Comparison of ENCODE assay signal across 9 cellular contexts in genomic region chr11:71563401-71563800, GRCh38. TPM values are rescaled to one million over a fixed set of nuclear protein-coding genes. Genes with fewer than 3 reads are reported as not detected.
DNase-seq lines count a peak whose midpoint lies in the region; ATAC-seq, FAIRE-seq and TF ChIP-seq lines count a peak whose summit lies in the region.
"Had no signal": no experiment of that assay in that cellular context is flagged by ENCODE, and none has a peak within 500 bp of the region (broad histone marks: within the 10 kb centered on the region; RNA-seq: fewer than 3 reads in every experiment).

No MANE protein-coding gene starts in this region.

- H3K79me2 ChIP-seq in astrocyte (ENCODE audit: insufficient read depth, low read length), result no peaks in the 10 kb centered on the region

- H2AFZ ChIP-seq in astrocyte (ENCODE audit: low read depth, low read length), result no peak overlapping the region

- peaks cover 26% of the 10 kb centered on the region for H3K27me3 Mint-ChIP-seq in activated CD4-positive, alpha-beta T cell treated with anti-CD3 and anti-CD28 coated beads, Interleukin-2, amount 10 ng/mL, durations not matched to agents 24 days and 14 days
- H3K27me3 Mint-ChIP-seq in astrocyte (ENCODE audit: low read depth, unreplicated experiment), result peaks cover 51% of the 10 kb centered on the region

- H3K36me3 Mint-ChIP-seq in activated CD4-positive, alpha-beta T cell treated with anti-CD3 and anti-CD28 coated beads, Interleukin-2, amount 10 ng/mL, durations not matched to agents 24 days and 14 days (ENCODE audit: low read depth), result no peaks in the 10 kb centered on the region
- H3K36me3 Mint-ChIP-seq in astrocyte (ENCODE audit: low read depth, unreplicated experiment), result no peaks in the 10 kb centered on the region
- H3K36me3 Mint-ChIP-seq: activated naive CD4-positive, alpha-beta T cell treated with anti-CD3 and anti-CD28 coated beads, Interleukin-2, amount 50 U/mL, for 24 hours had no signal

- H3K27ac ChIP-seq in astrocyte (ENCODE audit: low read depth, low read length), result no peak overlapping the region

- H3K4me2 ChIP-seq in astrocyte (ENCODE audit: low read length), result no peak overlapping the region

- no peaks in the 10 kb centered on the region for H3K9me3 ChIP-seq in astrocyte (ENCODE audit: insufficient read depth, low read depth, low read length)

- peaks cover 2% of the 10 kb centered on the region for H3K27me3 ChIP-seq in astrocyte (ENCODE audit: insufficient read depth, low read length)

- H3K4me1 ChIP-seq in astrocyte (ENCODE audit: insufficient read depth, low read length), result no peaks in the 10 kb centered on the region

- ATAC-seq in HG02610 (IDR thresholded peaks at IDR 0.05; ENCODE audit: unreplicated experiment), result no peak

- no peak overlapping the region for H3K4me3 ChIP-seq in astrocyte (ENCODE audit: insufficient read depth, low read depth, low read length)

- H3K4me3 Mint-ChIP-seq in activated CD4-positive, alpha-beta T cell treated with anti-CD3 and anti-CD28 coated beads, Interleukin-2, amount 10 ng/mL, durations not matched to agents 24 days and 14 days, result no peak overlapping the region
- no peak overlapping the region for H3K4me3 Mint-ChIP-seq in astrocyte (ENCODE audit: unreplicated experiment)
- H3K4me3 Mint-ChIP-seq: activated naive CD4-positive, alpha-beta T cell treated with anti-CD3 and anti-CD28 coated beads, Interleukin-2, amount 50 U/mL, for 24 hours had no signal

- FAIRE-seq in astrocyte (lab: Jason Lieb, UNC), result no peak

- intact Hi-C loops in activated CD4-positive, alpha-beta T cell treated with anti-CD3 and anti-CD28 coated beads, Interleukin-2, amount 10 ng/mL, durations not matched to agents 24 days and 14 days (cut with micrococcal nuclease), result no loop called here

- no peaks in the 10 kb centered on the region for H3K4me1 Mint-ChIP-seq in activated CD4-positive, alpha-beta T cell treated with anti-CD3 and anti-CD28 coated beads, Interleukin-2, amount 10 ng/mL, durations not matched to agents 24 days and 14 days
- no peaks in the 10 kb centered on the region for H3K4me1 Mint-ChIP-seq in astrocyte (ENCODE audit: low read depth, unreplicated experiment)
- H3K4me1 Mint-ChIP-seq: activated naive CD4-positive, alpha-beta T cell treated with anti-CD3 and anti-CD28 coated beads, Interleukin-2, amount 50 U/mL, for 24 hours had no signal

- no peaks in the 10 kb centered on the region for H3K9me3 Mint-ChIP-seq in activated CD4-positive, alpha-beta T cell treated with anti-CD3 and anti-CD28 coated beads, Interleukin-2, amount 10 ng/mL, durations not matched to agents 24 days and 14 days
- H3K9me3 Mint-ChIP-seq in astrocyte (ENCODE audit: unreplicated experiment), result peaks cover 2% of the 10 kb centered on the region
- H3K9me3 Mint-ChIP-seq: activated naive CD4-positive, alpha-beta T cell treated with anti-CD3 and anti-CD28 coated beads, Interleukin-2, amount 50 U/mL, for 24 hours had no signal

- H3K36me3 ChIP-seq in astrocyte (ENCODE audit: insufficient read depth, low read length), result no peaks in the 10 kb centered on the region

- TF ChIP-seq CTCF in astrocyte (IDR thresholded peaks at IDR 0.05; ENCODE audit: insufficient read depth, low read depth, low read length), result peak; percentile 4

- H3K9ac ChIP-seq in astrocyte (ENCODE audit: low read length), result no peak overlapping the region

- peak; percentile 65 for DNase-seq in activated CD4-positive, alpha-beta T cell treated with anti-CD3 and anti-CD28 coated beads, Interleukin-2, amount 10 ng/mL, durations not matched to agents 24 days and 14 days
- no peak for DNase-seq in activated CD4-positive, alpha-beta T cell treated with anti-CD3 and anti-CD28 coated beads, Interleukin-2, amount 50 U/mL, for 4 hours
- DNase-seq in LoVo (ENCODE audit: low spot score), result peak; percentile 34
- DNase-seq in astrocyte (ENCODE audit: low read depth), result peak; percentile 39
- peak; percentile 71 to 81 for DNase-seq in lung microvascular endothelial cell (ENCODE audit: low read depth in 2 of 2)
- DNase-seq in NCI-H2081 (lab: John Stamatoyannopoulos, UW), result no peak
- DNase-seq in retina, result no peak

- H3K27ac Mint-ChIP-seq in activated CD4-positive, alpha-beta T cell treated with anti-CD3 and anti-CD28 coated beads, Interleukin-2, amount 10 ng/mL, durations not matched to agents 24 days and 14 days, result no peak overlapping the region
- no peak overlapping the region for H3K27ac Mint-ChIP-seq in astrocyte (ENCODE audit: unreplicated experiment)
- H3K27ac Mint-ChIP-seq: activated naive CD4-positive, alpha-beta T cell treated with anti-CD3 and anti-CD28 coated beads, Interleukin-2, amount 50 U/mL, for 24 hours had no signal

- H4K20me1 ChIP-seq in astrocyte (ENCODE audit: insufficient read depth, low read length), result no peaks in the 10 kb centered on the region

RNA-seq across cellular contexts. Expression of gene KRTAP5-10, which starts 2.0 kb away (rescaled TPM):
- total RNA-seq in activated CD4-positive, alpha-beta T cell treated with anti-CD3 and anti-CD28 coated beads, Interleukin-2, amount 10 ng/mL, durations not matched to agents 24 days and 14 days, result not detected in 2 replicates
- total RNA-seq in astrocyte (0.34 TPM in 1 of 2 replicates, not detected in the other), lung microvascular endothelial cell (under 0.01 TPM in 1 of 2 replicates, not detected in the other)

RNA-seq across cellular contexts. Expression of gene KRTAP5-9, which starts 15.2 kb away (rescaled TPM):
- total RNA-seq in activated CD4-positive, alpha-beta T cell treated with anti-CD3 and anti-CD28 coated beads, Interleukin-2, amount 10 ng/mL, durations not matched to agents 24 days and 14 days, result not detected in 2 replicates
- 0.43 TPM in 1 of 2 replicates, not detected in the other for total RNA-seq in astrocyte
- not detected in 2 replicates for total RNA-seq in lung microvascular endothelial cell

RNA-seq across cellular contexts. Expression of gene KRTAP5-11, which starts 19.3 kb away (rescaled TPM):
- not detected in 2 replicates for total RNA-seq in activated CD4-positive, alpha-beta T cell treated with anti-CD3 and anti-CD28 coated beads, Interleukin-2, amount 10 ng/mL, durations not matched to agents 24 days and 14 days
- total RNA-seq in astrocyte (not detected in 2 replicates), lung microvascular endothelial cell (not detected in 2 replicates)

RNA-seq across cellular contexts. Expression of gene KRTAP5-8, which starts 25.6 kb away (rescaled TPM):
- not detected in 2 replicates for total RNA-seq in activated CD4-positive, alpha-beta T cell treated with anti-CD3 and anti-CD28 coated beads, Interleukin-2, amount 10 ng/mL, durations not matched to agents 24 days and 14 days
- total RNA-seq in astrocyte (not detected in 2 replicates), lung microvascular endothelial cell (not detected in 2 replicates)

RNA-seq across cellular contexts. Expression of gene KRTAP5-7, which starts 36.3 kb away (rescaled TPM):
- not detected in 2 replicates for total RNA-seq in activated CD4-positive, alpha-beta T cell treated with anti-CD3 and anti-CD28 coated beads, Interleukin-2, amount 10 ng/mL, durations not matched to agents 24 days and 14 days
- not detected in 2 replicates for total RNA-seq in astrocyte
- total RNA-seq in lung microvascular endothelial cell, result not detected in 2 replicates

Comparison
In these comparisons a context has a peak if more than half of its experiments do, and no peak if none do; other contexts are left out.
1. DNase-seq: peak in activated CD4-positive, alpha-beta T cell treated with anti-CD3 and anti-CD28 coated beads, Interleukin-2, amount 10 ng/mL, durations not matched to agents 24 days and 14 days (single experiment), LoVo (single experiment), astrocyte (single experiment) and lung microvascular endothelial cell (2 of 2); none in activated CD4-positive, alpha-beta T cell treated with anti-CD3 and anti-CD28 coated beads, Interleukin-2, amount 50 U/mL, for 4 hours (0 of 2), NCI-H2081 (0 of 2) and retina (single experiment).